Comparison of ENCODE assay signal across 1 cellular context in the genomic region with DNA sequence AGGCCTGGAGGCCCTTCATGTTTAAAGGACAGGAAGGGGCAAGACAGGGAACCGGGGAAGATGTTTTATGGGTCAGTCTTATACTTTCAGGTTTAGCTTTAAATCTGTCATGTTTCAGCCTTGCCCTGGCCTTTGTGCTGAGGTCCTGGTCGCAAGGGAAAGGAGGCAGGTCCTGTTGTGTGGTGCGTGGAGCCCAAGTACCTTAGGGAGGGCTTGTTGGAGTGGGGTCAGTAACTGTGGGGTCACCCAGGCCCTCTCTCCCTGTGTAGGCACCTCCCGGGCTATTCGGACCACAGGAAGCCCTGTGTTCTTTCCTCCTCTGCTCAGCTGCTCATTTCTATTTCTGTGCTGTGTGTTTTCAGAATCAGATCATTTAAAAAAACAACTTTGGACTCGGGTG.
TF ChIP-seq lines count a peak whose summit lies in the region.

No MANE protein-coding gene starts in this region.

TF ChIP-seq in WTC11, 78 proteins besides CTCF, POLR2A, EP300 and RAD21 (continued from another document):
- TF ChIP-seq, protein P1, sequence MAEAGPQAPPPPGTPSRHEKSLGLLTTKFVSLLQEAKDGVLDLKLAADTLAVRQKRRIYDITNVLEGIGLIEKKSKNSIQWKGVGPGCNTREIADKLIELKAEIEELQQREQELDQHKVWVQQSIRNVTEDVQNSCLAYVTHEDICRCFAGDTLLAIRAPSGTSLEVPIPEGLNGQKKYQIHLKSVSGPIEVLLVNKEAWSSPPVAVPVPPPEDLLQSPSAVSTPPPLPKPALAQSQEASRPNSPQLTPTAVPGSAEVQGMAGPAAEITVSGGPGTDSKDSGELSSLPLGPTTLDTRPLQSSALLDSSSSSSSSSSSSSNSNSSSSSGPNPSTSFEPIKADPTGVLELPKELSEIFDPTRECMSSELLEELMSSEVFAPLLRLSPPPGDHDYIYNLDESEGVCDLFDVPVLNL (CRISPR knock-in tag; IDR thresholded peaks at IDR 0.05; ENCODE audit: borderline replicate concordance, low read depth): no peak
- no peak for TF ChIP-seq ZNF416 (CRISPR knock-in tag; IDR thresholded peaks at IDR 0.05)
- TF ChIP-seq ZNF232 (CRISPR knock-in tag; IDR thresholded peaks at IDR 0.05): no peak
- TF ChIP-seq, protein P2, sequence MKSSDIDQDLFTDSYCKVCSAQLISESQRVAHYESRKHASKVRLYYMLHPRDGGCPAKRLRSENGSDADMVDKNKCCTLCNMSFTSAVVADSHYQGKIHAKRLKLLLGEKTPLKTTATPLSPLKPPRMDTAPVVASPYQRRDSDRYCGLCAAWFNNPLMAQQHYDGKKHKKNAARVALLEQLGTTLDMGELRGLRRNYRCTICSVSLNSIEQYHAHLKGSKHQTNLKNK (CRISPR knock-in tag; IDR thresholded peaks at IDR 0.05): no peak
- TF ChIP-seq KAT7 (CRISPR knock-in tag; IDR thresholded peaks at IDR 0.05; ENCODE audit: borderline replicate concordance): no peak
- no peak for TF ChIP-seq SP1 (CRISPR knock-in tag; conservative IDR thresholded peaks at IDR 0.05)
- no peak for TF ChIP-seq FOXJ3 (CRISPR knock-in tag; IDR thresholded peaks at IDR 0.05; ENCODE audit: borderline replicate concordance)
- TF ChIP-seq NFYB (CRISPR knock-in tag; conservative IDR thresholded peaks at IDR 0.05; ENCODE audit: low read depth): no peak
- TF ChIP-seq, protein P3, sequence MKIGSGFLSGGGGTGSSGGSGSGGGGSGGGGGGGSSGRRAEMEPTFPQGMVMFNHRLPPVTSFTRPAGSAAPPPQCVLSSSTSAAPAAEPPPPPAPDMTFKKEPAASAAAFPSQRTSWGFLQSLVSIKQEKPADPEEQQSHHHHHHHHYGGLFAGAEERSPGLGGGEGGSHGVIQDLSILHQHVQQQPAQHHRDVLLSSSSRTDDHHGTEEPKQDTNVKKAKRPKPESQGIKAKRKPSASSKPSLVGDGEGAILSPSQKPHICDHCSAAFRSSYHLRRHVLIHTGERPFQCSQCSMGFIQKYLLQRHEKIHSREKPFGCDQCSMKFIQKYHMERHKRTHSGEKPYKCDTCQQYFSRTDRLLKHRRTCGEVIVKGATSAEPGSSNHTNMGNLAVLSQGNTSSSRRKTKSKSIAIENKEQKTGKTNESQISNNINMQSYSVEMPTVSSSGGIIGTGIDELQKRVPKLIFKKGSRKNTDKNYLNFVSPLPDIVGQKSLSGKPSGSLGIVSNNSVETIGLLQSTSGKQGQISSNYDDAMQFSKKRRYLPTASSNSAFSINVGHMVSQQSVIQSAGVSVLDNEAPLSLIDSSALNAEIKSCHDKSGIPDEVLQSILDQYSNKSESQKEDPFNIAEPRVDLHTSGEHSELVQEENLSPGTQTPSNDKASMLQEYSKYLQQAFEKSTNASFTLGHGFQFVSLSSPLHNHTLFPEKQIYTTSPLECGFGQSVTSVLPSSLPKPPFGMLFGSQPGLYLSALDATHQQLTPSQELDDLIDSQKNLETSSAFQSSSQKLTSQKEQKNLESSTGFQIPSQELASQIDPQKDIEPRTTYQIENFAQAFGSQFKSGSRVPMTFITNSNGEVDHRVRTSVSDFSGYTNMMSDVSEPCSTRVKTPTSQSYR (CRISPR knock-in tag; IDR thresholded peaks at IDR 0.05): no peak
- TF ChIP-seq, protein P4, sequence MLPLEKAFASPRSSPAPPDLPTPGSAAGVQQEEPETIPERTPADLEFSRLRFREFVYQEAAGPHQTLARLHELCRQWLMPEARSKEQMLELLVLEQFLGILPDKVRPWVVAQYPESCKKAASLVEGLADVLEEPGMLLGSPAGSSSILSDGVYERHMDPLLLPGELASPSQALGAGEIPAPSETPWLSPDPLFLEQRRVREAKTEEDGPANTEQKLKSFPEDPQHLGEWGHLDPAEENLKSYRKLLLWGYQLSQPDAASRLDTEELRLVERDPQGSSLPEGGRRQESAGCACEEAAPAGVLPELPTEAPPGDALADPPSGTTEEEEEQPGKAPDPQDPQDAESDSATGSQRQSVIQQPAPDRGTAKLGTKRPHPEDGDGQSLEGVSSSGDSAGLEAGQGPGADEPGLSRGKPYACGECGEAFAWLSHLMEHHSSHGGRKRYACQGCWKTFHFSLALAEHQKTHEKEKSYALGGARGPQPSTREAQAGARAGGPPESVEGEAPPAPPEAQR (CRISPR knock-in tag; IDR thresholded peaks at IDR 0.05): no peak
- no peak for TF ChIP-seq GRHL2 (CRISPR knock-in tag; IDR thresholded peaks at IDR 0.05; ENCODE audit: insufficient replicate concordance, severe bottlenecking)
- no peak for TF ChIP-seq SMAD3 (CRISPR knock-in tag; IDR thresholded peaks at IDR 0.05; ENCODE audit: borderline replicate concordance)
- TF ChIP-seq RELA (CRISPR knock-in tag; IDR thresholded peaks at IDR 0.05; ENCODE audit: borderline replicate concordance): no peak
- no peak for TF ChIP-seq MYBL2 (CRISPR knock-in tag; IDR thresholded peaks at IDR 0.05)
TF ChIP-seq in WTC11: peak in this region for 0.
